In the genomic region with DNA sequence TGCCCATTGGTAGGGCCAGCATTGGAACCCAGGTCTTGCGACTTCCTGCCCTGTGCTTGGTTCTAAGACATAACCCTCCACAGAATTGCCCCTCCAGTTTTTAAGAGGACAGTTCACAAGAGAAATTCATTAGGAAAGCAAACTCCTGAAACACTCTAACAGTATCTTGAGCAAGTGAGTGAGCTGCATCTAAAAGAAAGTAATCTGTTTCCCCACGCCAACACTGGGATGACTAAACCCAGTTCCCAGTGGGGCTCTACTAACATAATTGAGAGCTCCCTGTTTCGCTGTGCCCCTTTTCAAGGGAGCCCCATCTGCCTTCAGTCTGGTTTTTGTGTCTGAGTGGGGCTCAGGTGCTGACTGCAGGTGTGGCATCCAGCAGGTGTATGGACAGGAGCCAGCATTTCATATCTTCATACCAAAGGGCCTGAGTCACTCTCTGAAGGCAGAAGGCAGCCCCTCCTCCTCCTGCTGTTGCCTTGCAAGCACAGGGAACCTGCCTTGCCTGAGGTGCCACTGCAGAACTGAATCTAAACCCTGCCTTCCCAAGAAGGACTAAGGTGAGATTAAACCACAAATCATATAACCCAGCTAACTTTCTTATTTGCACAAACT, we compare ENCODE assay signal across 13 cellular contexts. TPM values are rescaled to one million over a fixed set of nuclear protein-coding genes. Genes with fewer than 3 reads are reported as not detected.
DNase-seq lines count a peak whose midpoint lies in the region; ATAC-seq, FAIRE-seq and TF ChIP-seq lines count a peak whose summit lies in the region.
"Had no signal": no experiment of that assay in that cellular context is flagged by ENCODE, and none has a peak within 500 bp of the region (broad histone marks: within the 10 kb centered on the region; RNA-seq: fewer than 3 reads in every experiment).

No MANE protein-coding gene starts in this region.

- peak; percentile 44 for DNase-seq in SIG-M5 treated with dmso at 0.1 percent for 504 hours (lab: John Stamatoyannopoulos, UW; ENCODE audit: unreplicated experiment)
- DNase-seq in SIG-M5 (lab: John Stamatoyannopoulos, UW): no peak
- no peak for DNase-seq in SK-N-SH
- peak; percentile 78 for DNase-seq in kidney tubule cell (ENCODE audit: low spot score)
- peak; percentile 13 for DNase-seq in urothelium cell line (ENCODE audit: low spot score)
- no peak for DNase-seq in dedifferentiated amniotic fluid mesenchymal stem cell (ENCODE audit: extremely low spot score)
- DNase-seq: GDM1; MG63; naive B cell; Right ventricle myocardium superior; stimulated activated naive CD4-positive, alpha-beta T cell treated with Interleukin-2 at 50 U/mL for 16 hours had no signal

- no peak overlapping the region for H3K4me3 ChIP-seq in SK-N-SH (ENCODE audit: low read depth in 2 of 2, low read length in 1 of 2)
- H3K4me3 ChIP-seq: MG63 had no signal

- H3K27ac ChIP-seq in SK-N-SH (ENCODE audit: low read depth in 2 of 2, low read length in 1 of 2): no peak overlapping the region

- peaks cover 9% of the 10 kb centered on the region for H3F3A ChIP-seq in SK-N-SH (replicated peaks; ENCODE audit: insufficient read depth)

- peak in 1 of 2 experiments; percentile 17; a peak in 1 of 4 replicates for TF ChIP-seq EP300 in SK-N-SH (IDR thresholded peaks at IDR 0.05; ENCODE audit: borderline replicate concordance in 1 of 2, low read depth in 1 of 2, low read length in 1 of 2)

- no peak overlapping the region for H3K9ac ChIP-seq in SK-N-SH

- H3K79me2 ChIP-seq in SK-N-SH (ENCODE audit: insufficient read depth): no peaks in the 10 kb centered on the region; the same call in 1 of the 2 replicates

- whole genome bisulfite sequencing in SK-N-SH (ENCODE audit: low lambda C conversion rate): 28% methylated on average over 3 of the region's 3 CpGs

- no peaks in the 10 kb centered on the region for H3K9me2 ChIP-seq in SK-N-SH

- H3K4me2 ChIP-seq in SK-N-SH: no peak overlapping the region

- H3K4me1 ChIP-seq in SK-N-SH (ENCODE audit: control insufficient read depth in 1 of 2, insufficient read depth in 2 of 2, low read depth in 1 of 2, low read length in 1 of 2): peaks cover 0 to 9% of the 10 kb centered on the region in 2 experiments; a peak in 2 of 4 replicates

- no peak for TF ChIP-seq CTCF in SK-N-SH (IDR thresholded peaks at IDR 0.05)

- peaks cover 5% of the 10 kb centered on the region; the same call in 1 of the 2 replicates for H4K20me1 ChIP-seq in SK-N-SH (ENCODE audit: insufficient read depth)

- POLR2A ChIA-PET in SK-N-SH (lab: Yijun Ruan, JAX): no interaction called here

- no peak for ATAC-seq in HG03135 (IDR thresholded peaks at IDR 0.05; ENCODE audit: unreplicated experiment)
- ATAC-seq in HG03097 (IDR thresholded peaks at IDR 0.05; ENCODE audit: low FRiP score, unreplicated experiment): no peak

- no peak overlapping the region for H2AFZ ChIP-seq in SK-N-SH (ENCODE audit: low read depth)

- no peak for TF ChIP-seq RAD21 in SK-N-SH (IDR thresholded peaks at IDR 0.05; ENCODE audit: low read length)

- CTCF ChIA-PET in SK-N-SH (lab: Yijun Ruan, JAX): interaction anchor here (1.3 kb wide), 1 partner anchor 26 kb away, joined by 3 read pairs; no protein-coding TSS in a partner anchor

- H3K27me3 ChIP-seq in SK-N-SH (ENCODE audit: insufficient read depth): no peaks in the 10 kb centered on the region
- H3K27me3 ChIP-seq: MG63 had no signal

- no peaks in the 10 kb centered on the region for H3K36me3 ChIP-seq in SK-N-SH (replicated peaks in 1 of 2; ENCODE audit: control insufficient read depth in 1 of 2, insufficient read depth in 2 of 2, low read length in 1 of 2)
- H3K36me3 ChIP-seq: MG63 had no signal

- no peak for FAIRE-seq in urothelium cell line (lab: Jason Lieb, UNC)

- no peaks in the 10 kb centered on the region for H3K9me3 ChIP-seq in SK-N-SH
- H3K9me3 ChIP-seq: MG63 had no signal

TF ChIP-seq in SK-N-SH, 30 proteins besides CTCF, POLR2A, EP300 and RAD21:
- TF ChIP-seq TCF12 (IDR thresholded peaks at IDR 0.05): peak; percentile 82
- TF ChIP-seq FOSL2 (IDR thresholded peaks at IDR 0.05; ENCODE audit: borderline replicate concordance, low read depth): peak; percentile 44; the same call in 1 of the 2 replicates
- TF ChIP-seq, protein P1, sequence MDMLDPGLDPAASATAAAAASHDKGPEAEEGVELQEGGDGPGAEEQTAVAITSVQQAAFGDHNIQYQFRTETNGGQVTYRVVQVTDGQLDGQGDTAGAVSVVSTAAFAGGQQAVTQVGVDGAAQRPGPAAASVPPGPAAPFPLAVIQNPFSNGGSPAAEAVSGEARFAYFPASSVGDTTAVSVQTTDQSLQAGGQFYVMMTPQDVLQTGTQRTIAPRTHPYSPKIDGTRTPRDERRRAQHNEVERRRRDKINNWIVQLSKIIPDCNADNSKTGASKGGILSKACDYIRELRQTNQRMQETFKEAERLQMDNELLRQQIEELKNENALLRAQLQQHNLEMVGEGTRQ (IDR thresholded peaks at IDR 0.05; ENCODE audit: borderline replicate concordance, low read depth, low read length): no peak
- TF ChIP-seq RFX5 (IDR thresholded peaks at IDR 0.05; ENCODE audit: low read length): no peak
- peak; percentile 59 for TF ChIP-seq JUND (IDR thresholded peaks at IDR 0.05)
- TF ChIP-seq NFIC (IDR thresholded peaks at IDR 0.05; ENCODE audit: borderline replicate concordance): peak; percentile 70
TF ChIP-seq in SK-N-SH: peak in this region for 4.

RNA-seq across cellular contexts. Expression of a gene that starts 8.0 kb away (rescaled TPM):
- 3.4 and 3.8 TPM in 2 replicates for polyA plus RNA-seq in SK-N-SH (2012; rRNA removed)
- 2.5 and 2.9 TPM in 2 replicates for polyA plus RNA-seq in SK-N-SH (2012; cell fraction: cytosol; rRNA removed)
- 4.7 and 4.9 TPM in 2 replicates for polyA plus RNA-seq in SK-N-SH (2012; cell fraction: nucleus; rRNA removed)

Comparison
In these comparisons a context has a peak if more than half of its experiments do, and no peak if none do; other contexts are left out.
1. DNase-seq: peak in SIG-M5 treated with dmso at 0.1 percent for 504 hours (single experiment), kidney tubule cell (single experiment) and urothelium cell line (single experiment); none in SIG-M5 (single experiment), SK-N-SH (single experiment) and dedifferentiated amniotic fluid mesenchymal stem cell (single experiment).